1 cellular context compared by ENCODE assay signal in the genomic region with DNA sequence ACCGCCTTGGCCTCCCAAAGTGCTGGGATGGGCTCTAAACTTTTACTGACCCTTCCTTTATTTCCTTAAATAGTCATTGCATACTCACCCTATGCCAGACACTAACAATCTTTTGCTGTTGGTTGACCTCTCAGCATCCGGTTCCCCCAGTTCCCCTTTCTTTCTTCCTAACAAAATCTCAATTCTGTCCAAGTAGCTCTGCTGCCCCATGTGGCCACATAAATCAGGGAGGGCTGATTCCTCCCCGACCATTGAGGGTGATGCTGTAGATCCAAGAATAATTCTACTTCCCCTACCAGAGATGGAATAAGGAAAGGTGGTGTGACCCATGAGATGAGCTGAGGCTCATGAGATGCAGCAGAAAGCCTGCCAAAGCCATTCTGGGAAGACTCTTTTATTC.
TF ChIP-seq lines count a peak whose summit lies in the region.

No MANE protein-coding gene starts in this region.

TF ChIP-seq in HEK293, 187 proteins besides CTCF, POLR2A, EP300 and RAD21 (continued from another document):
- TF ChIP-seq, protein P1, sequence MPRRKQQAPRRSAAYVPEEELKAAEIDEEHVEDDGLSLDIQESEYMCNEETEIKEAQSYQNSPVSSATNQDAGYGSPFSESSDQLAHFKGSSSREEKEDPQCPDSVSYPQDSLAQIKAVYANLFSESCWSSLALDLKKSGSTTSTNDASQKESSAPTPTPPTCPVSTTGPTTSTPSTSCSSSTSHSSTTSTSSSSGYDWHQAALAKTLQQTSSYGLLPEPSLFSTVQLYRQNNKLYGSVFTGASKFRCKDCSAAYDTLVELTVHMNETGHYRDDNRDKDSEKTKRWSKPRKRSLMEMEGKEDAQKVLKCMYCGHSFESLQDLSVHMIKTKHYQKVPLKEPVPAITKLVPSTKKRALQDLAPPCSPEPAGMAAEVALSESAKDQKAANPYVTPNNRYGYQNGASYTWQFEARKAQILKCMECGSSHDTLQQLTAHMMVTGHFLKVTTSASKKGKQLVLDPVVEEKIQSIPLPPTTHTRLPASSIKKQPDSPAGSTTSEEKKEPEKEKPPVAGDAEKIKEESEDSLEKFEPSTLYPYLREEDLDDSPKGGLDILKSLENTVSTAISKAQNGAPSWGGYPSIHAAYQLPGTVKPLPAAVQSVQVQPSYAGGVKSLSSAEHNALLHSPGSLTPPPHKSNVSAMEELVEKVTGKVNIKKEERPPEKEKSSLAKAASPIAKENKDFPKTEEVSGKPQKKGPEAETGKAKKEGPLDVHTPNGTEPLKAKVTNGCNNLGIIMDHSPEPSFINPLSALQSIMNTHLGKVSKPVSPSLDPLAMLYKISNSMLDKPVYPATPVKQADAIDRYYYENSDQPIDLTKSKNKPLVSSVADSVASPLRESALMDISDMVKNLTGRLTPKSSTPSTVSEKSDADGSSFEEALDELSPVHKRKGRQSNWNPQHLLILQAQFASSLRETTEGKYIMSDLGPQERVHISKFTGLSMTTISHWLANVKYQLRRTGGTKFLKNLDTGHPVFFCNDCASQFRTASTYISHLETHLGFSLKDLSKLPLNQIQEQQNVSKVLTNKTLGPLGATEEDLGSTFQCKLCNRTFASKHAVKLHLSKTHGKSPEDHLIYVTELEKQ (tag by site-specific recombination; IDR thresholded peaks at IDR 0.05; ENCODE audit: borderline replicate concordance) = no peak
